Comparison of ENCODE assay signal across 29 cellular contexts in the genomic region with DNA sequence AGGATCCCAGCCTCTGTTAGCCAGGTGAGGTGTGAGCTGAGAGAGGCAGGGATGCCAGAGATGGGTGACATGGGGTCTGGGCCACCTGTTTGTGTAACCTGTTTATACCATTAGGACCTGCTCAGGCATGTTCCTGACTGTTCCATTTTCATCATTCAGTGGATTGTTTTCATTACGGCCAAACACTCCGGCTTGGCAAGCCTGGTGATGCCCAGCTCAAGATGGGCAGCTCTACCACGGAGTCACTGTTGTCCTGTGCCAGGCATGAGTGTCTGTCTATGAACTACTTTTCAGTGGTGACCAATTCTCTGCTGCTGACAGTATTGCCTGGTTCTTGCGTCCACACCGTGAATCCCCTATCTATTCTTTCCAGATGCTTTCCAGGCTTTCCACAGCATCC. TPM values are rescaled to one million over a fixed set of nuclear protein-coding genes. Genes with fewer than 3 reads are reported as not detected.
"Had no signal": no experiment of that assay in that cellular context is flagged by ENCODE, and none has a peak within 500 bp of the region (broad histone marks: within the 10 kb centered on the region; RNA-seq: fewer than 3 reads in every experiment).

No MANE protein-coding gene starts in this region.

- H3K4me1 ChIP-seq: left ventricle myocardium inferior, lower lobe of right lung, parathyroid adenoma, psoas muscle, spleen, testis, tibial nerve had no signal

- H3K4me1 Mint-ChIP-seq: endodermal cell; naive B cell; nephron; stimulated activated naive B cell treated with anti-CD40 and anti-IgM and Interleukin-4, amounts not matched to agents 10 μg/mL and 1 μg/mL and 100 μg/mL, for 72 hours; stimulated activated naive CD8-positive, alpha-beta T cell treated with anti-CD3 and anti-CD28 coated beads, Interleukin-15, amount 100 ng/mL, for 72 hours had no signal

- H3K27ac Mint-ChIP-seq: endodermal cell; nephron; stimulated activated naive B cell treated with anti-CD40 and anti-IgM and Interleukin-4, amounts not matched to agents 10 μg/mL and 1 μg/mL and 100 μg/mL, for 72 hours had no signal

- H3K9ac ChIP-seq: parathyroid adenoma had no signal

- H3K4me3 Mint-ChIP-seq: endodermal cell; naive B cell; nephron; stimulated activated naive B cell treated with anti-CD40 and anti-IgM and Interleukin-4, amounts not matched to agents 10 μg/mL and 1 μg/mL and 100 μg/mL, for 72 hours; stimulated activated naive CD8-positive, alpha-beta T cell treated with anti-CD3 and anti-CD28 coated beads, Interleukin-15, amount 100 ng/mL, for 72 hours had no signal

- H2AFZ ChIP-seq: hepatocyte, parathyroid adenoma had no signal

- DNase-seq: effector CD4-positive, alpha-beta T cell; endodermal cell; foreskin melanocyte; kidney; left cardiac atrium; left ventricle myocardium inferior; lower lobe of right lung; mesenchymal stem cell; naive B cell; occipital lobe; psoas muscle; retina; spleen; stimulated activated CD4-positive, alpha-beta T cell treated with anti-CD3 and anti-CD28 coated beads, Interleukin-4, amount 100 ng/mL, for 4 hours; stimulated activated naive B cell treated with anti-CD40 and anti-IgM and Interleukin-4, amounts not matched to agents 10 μg/mL and 1 μg/mL and 100 μg/mL, for 72 hours; stimulated activated naive CD8-positive, alpha-beta T cell treated with anti-CD3 and anti-CD28 coated beads, Interleukin-15, amount 100 ng/mL, for 72 hours; testis had no signal

- H3K9me3 ChIP-seq: psoas muscle, testis had no signal

- H3K36me3 ChIP-seq: left ventricle myocardium inferior, lower lobe of right lung, spleen, tibial nerve had no signal

- ATAC-seq: left cardiac atrium; lower lobe of right lung; psoas muscle; sciatic nerve; stimulated activated naive B cell treated with anti-CD40 and anti-IgM and Interleukin-4, amounts not matched to agents 10 μg/mL and 1 μg/mL and 100 μg/mL, for 72 hours; stimulated activated naive CD8-positive, alpha-beta T cell treated with anti-CD3 and anti-CD28 coated beads, Interleukin-15, amount 100 ng/mL, for 72 hours had no signal

- H3K4me3 ChIP-seq: coronary artery, hepatocyte, left ventricle myocardium inferior, lower lobe of right lung, psoas muscle, spleen, testis, tibial nerve had no signal

- H3K79me2 ChIP-seq: hepatocyte, parathyroid adenoma had no signal

- H3K27me3 ChIP-seq: testis had no signal

- H3K4me2 ChIP-seq: hepatocyte had no signal

- H3K27ac ChIP-seq: coronary artery, hepatocyte, left ventricle myocardium inferior, lower lobe of right lung, parathyroid adenoma, psoas muscle, spleen, testis, tibial nerve had no signal

RNA-seq across cellular contexts. Expression of gene SLC22A11, which starts 36.2 kb away (rescaled TPM):
- total RNA-seq: dermis microvascular lymphatic vessel endothelial cell, endodermal cell, endothelial cell of umbilical vein, left cardiac atrium, left ventricle myocardium inferior, lower lobe of right lung, occipital lobe, psoas muscle, sciatic nerve, skeletal muscle tissue, subcutaneous adipose tissue, tibial nerve, urinary bladder had no signal
- polyA plus RNA-seq: endothelial cell of umbilical vein, esophagus, psoas muscle had no signal
